8 cellular contexts compared by ENCODE assay signal in the genomic region with DNA sequence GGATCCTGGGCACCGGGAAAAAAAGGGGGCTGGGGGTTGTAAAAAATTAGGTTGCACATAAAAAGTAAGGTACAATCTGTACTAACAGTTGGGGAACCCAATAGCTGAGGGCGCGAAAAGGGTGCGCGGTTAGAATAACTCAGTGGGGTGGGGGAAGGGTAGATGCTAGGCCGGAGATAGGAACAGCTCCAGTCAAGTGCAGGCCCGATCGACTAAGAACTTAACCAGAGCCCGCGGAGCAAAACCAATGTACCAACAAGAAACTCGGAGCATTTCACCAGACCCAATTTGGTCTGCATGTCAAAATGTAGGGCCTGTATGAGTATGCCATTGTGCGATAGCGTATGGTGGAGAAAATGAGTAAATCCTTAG. TPM values are rescaled to one million over a fixed set of nuclear protein-coding genes. Genes with fewer than 3 reads are reported as not detected.
DNase-seq lines count a peak whose midpoint lies in the region; ATAC-seq and TF ChIP-seq lines count a peak whose summit lies in the region.

No MANE protein-coding gene starts in this region.

- H3K4me3 Mint-ChIP-seq in activated T-helper 1 cell treated with anti-CD3 and anti-CD28 coated beads, Interleukin-12 subunit alpha, Interleukin-12 subunit beta, Interleukin-2, Interleukin-4 antibody, amounts not matched to agents 30 ng/mL and 10 ng/mL and 1 ng/mL, durations not matched to agents 14 hours and 24 hours and 36 hours: peak overlapping the region; percentile 99

- no peaks in the 10 kb centered on the region for H3K27me3 ChIP-seq in uterus

- H3K9me3 Mint-ChIP-seq in activated T-helper 1 cell treated with anti-CD3 and anti-CD28 coated beads, Interleukin-12 subunit alpha, Interleukin-12 subunit beta, Interleukin-2, Interleukin-4 antibody, amounts not matched to agents 30 ng/mL and 10 ng/mL and 1 ng/mL, durations not matched to agents 14 hours and 24 hours and 36 hours: no peaks in the 10 kb centered on the region

- no peak for TF ChIP-seq POLR2A in uterus (IDR thresholded peaks at IDR 0.05)

- H3K4me1 Mint-ChIP-seq in activated T-helper 1 cell treated with anti-CD3 and anti-CD28 coated beads, Interleukin-12 subunit alpha, Interleukin-12 subunit beta, Interleukin-2, Interleukin-4 antibody, amounts not matched to agents 30 ng/mL and 10 ng/mL and 1 ng/mL, durations not matched to agents 14 hours and 24 hours and 36 hours (ENCODE audit: low read depth): peaks cover 48% of the 10 kb centered on the region

- peaks cover 2% of the 10 kb centered on the region for H3K27me3 Mint-ChIP-seq in activated T-helper 1 cell treated with anti-CD3 and anti-CD28 coated beads, Interleukin-12 subunit alpha, Interleukin-12 subunit beta, Interleukin-2, Interleukin-4 antibody, amounts not matched to agents 30 ng/mL and 10 ng/mL and 1 ng/mL, durations not matched to agents 14 hours and 24 hours and 36 hours (ENCODE audit: insufficient read depth)

- intact Hi-C loops in activated T-helper 1 cell treated with anti-CD3 and anti-CD28 coated beads, Interleukin-12 subunit alpha, Interleukin-12 subunit beta, Interleukin-2, Interleukin-4 antibody, amounts not matched to agents 30 ng/mL and 10 ng/mL and 1 ng/mL, durations not matched to agents 14 hours and 24 hours and 36 hours (cut with micrococcal nuclease): loop anchor here (5.0 to 10.0 kb wide), 6 partner anchors 725 to 982 kb away; partner anchors contain the start of genes COQ2, PLAC8 and RASGEF1B
- intact Hi-C loops in uterus (cut with DNase I; ENCODE audit: low total_unique reads): no loop called here

- no peak for TF ChIP-seq CTCF in uterus (IDR thresholded peaks at IDR 0.05)

- no peaks in the 10 kb centered on the region for H3K9me3 ChIP-seq in uterus

- peaks cover 50% of the 10 kb centered on the region for H3K36me3 Mint-ChIP-seq in activated T-helper 1 cell treated with anti-CD3 and anti-CD28 coated beads, Interleukin-12 subunit alpha, Interleukin-12 subunit beta, Interleukin-2, Interleukin-4 antibody, amounts not matched to agents 30 ng/mL and 10 ng/mL and 1 ng/mL, durations not matched to agents 14 hours and 24 hours and 36 hours (ENCODE audit: low read depth)

- H3K36me3 ChIP-seq in uterus: no peaks in the 10 kb centered on the region

- ATAC-seq in GM21737 (IDR thresholded peaks at IDR 0.05; ENCODE audit: unreplicated experiment): no peak

- peaks cover 5 to 9% of the 10 kb centered on the region in 2 donors for H3K4me1 ChIP-seq in uterus

- peak; percentile 21 to 28 for DNase-seq in activated CD4-positive, alpha-beta T cell treated with anti-CD3 and anti-CD28 coated beads for 24 hours (ENCODE audit: low read depth in 2 of 2)
- DNase-seq in activated CD4-positive, alpha-beta T cell treated with anti-CD3 and anti-CD28 coated beads for 1 hour: no peak
- peak; percentile 45 for DNase-seq in NOMO-1 treated with DMSO at 0.1 percent for 48 hours (lab: John Stamatoyannopoulos, UW; ENCODE audit: unreplicated experiment)
- peak; percentile 27 for DNase-seq in activated T-helper 1 cell treated with anti-CD3 and anti-CD28 coated beads, Interleukin-12 subunit alpha, Interleukin-12 subunit beta, Interleukin-2, Interleukin-4 antibody, amounts not matched to agents 30 ng/mL and 10 ng/mL and 1 ng/mL, durations not matched to agents 14 hours and 24 hours and 36 hours (ENCODE audit: low spot score)
- peak; percentile 37 for DNase-seq in germinal center (ENCODE audit: low spot score)
- peak; percentile 2 for DNase-seq in occipital lobe (lab: John Stamatoyannopoulos, UW)
- DNase-seq in uterus: no peak

- H3K27ac ChIP-seq in uterus: peak overlapping the region; percentile 98 to 99

- H3K27ac Mint-ChIP-seq in activated T-helper 1 cell treated with anti-CD3 and anti-CD28 coated beads, Interleukin-12 subunit alpha, Interleukin-12 subunit beta, Interleukin-2, Interleukin-4 antibody, amounts not matched to agents 30 ng/mL and 10 ng/mL and 1 ng/mL, durations not matched to agents 14 hours and 24 hours and 36 hours: peak overlapping the region; percentile 100

- peak overlapping the region; percentile 90 to 96 for H3K4me3 ChIP-seq in uterus

RNA-seq across cellular contexts. Expression of gene HNRNPD, which starts 1.3 kb away (rescaled TPM):
- 434 and 438 TPM in 2 replicates for total RNA-seq in activated T-helper 1 cell treated with anti-CD3 and anti-CD28 coated beads, Interleukin-12 subunit alpha, Interleukin-12 subunit beta, Interleukin-2, Interleukin-4 antibody, amounts not matched to agents 30 ng/mL and 10 ng/mL and 1 ng/mL, durations not matched to agents 14 hours and 24 hours and 36 hours
- total RNA-seq in occipital lobe: 56.0 TPM
- total RNA-seq in uterus: 100 to 1,000 TPM in 2 of 4 donors, 10 to 100 TPM in 2; 48.7 to 220 (median 102) TPM

RNA-seq across cellular contexts. Expression of gene HNRNPDL, which starts 57.8 kb away (rescaled TPM):
- total RNA-seq in activated T-helper 1 cell treated with anti-CD3 and anti-CD28 coated beads, Interleukin-12 subunit alpha, Interleukin-12 subunit beta, Interleukin-2, Interleukin-4 antibody, amounts not matched to agents 30 ng/mL and 10 ng/mL and 1 ng/mL, durations not matched to agents 14 hours and 24 hours and 36 hours: 498 and 514 TPM in 2 replicates
- total RNA-seq in occipital lobe (347 TPM), uterus (100 to 1,000 TPM; 149 to 313 (median 248) TPM)

RNA-seq across cellular contexts. Expression of gene ENOPH1, which starts 57.9 kb away (rescaled TPM):
- total RNA-seq in activated T-helper 1 cell treated with anti-CD3 and anti-CD28 coated beads, Interleukin-12 subunit alpha, Interleukin-12 subunit beta, Interleukin-2, Interleukin-4 antibody, amounts not matched to agents 30 ng/mL and 10 ng/mL and 1 ng/mL, durations not matched to agents 14 hours and 24 hours and 36 hours: 60.8 and 61.5 TPM in 2 replicates
- total RNA-seq in occipital lobe: 89.7 TPM
- total RNA-seq in uterus: 10 to 100 TPM; 20.5 to 40.2 (median 28.3) TPM

Comparison
In these comparisons a context has a peak if more than half of its experiments do, and no peak if none do; other contexts are left out.
1. DNase-seq: peak in activated CD4-positive, alpha-beta T cell treated with anti-CD3 and anti-CD28 coated beads for 24 hours (2 of 2), NOMO-1 treated with DMSO at 0.1 percent for 48 hours (single experiment), activated T-helper 1 cell treated with anti-CD3 and anti-CD28 coated beads, Interleukin-12 subunit alpha, Interleukin-12 subunit beta, Interleukin-2, Interleukin-4 antibody, amounts not matched to agents 30 ng/mL and 10 ng/mL and 1 ng/mL, durations not matched to agents 14 hours and 24 hours and 36 hours (single experiment), germinal center (single experiment) and occipital lobe (single experiment); none in activated CD4-positive, alpha-beta T cell treated with anti-CD3 and anti-CD28 coated beads for 1 hour (single experiment) and uterus (0 of 2).